ENCODE assay signal across 8 cellular contexts in genomic region chr1:114033219-114033706, GRCh38. TPM values are rescaled to one million over a fixed set of nuclear protein-coding genes. Genes with fewer than 3 reads are reported as not detected.
DNase-seq lines count a peak whose midpoint lies in the region; ATAC-seq, FAIRE-seq and TF ChIP-seq lines count a peak whose summit lies in the region.

No MANE protein-coding gene starts in this region.

- 3% methylated on average over 5 of the region's 5 CpGs for WGBS in A549 (ENCODE audit: missing lambda C conversion rate)

- H3K4me3 ChIP-seq in A549 = no peak overlapping the region
- H3K4me3 ChIP-seq in PC-3 (ENCODE audit: low read length) = peak overlapping the region; percentile 50

- peaks cover 4% of the 10 kb centered on the region for H3K27me3 Mint-ChIP-seq in glutamatergic neuron (ENCODE audit: unreplicated experiment)

- no peak overlapping the region for H3K4me3 Mint-ChIP-seq in glutamatergic neuron (ENCODE audit: unreplicated experiment)

- DNase-seq in A549 (ENCODE audit: low read depth in 1 of 2, low spot score in 1 of 2) (peak; percentile 44 to 46), PC-3 (peak; percentile 88), glutamatergic neuron (peak; percentile 21), dedifferentiated amniotic fluid mesenchymal stem cell (ENCODE audit: extremely low spot score) (no peak), activated gamma-delta T cell treated with Interleukin-2 at 50 U/mL for 16 hours (no peak), Ammon's horn (ENCODE audit: low spot score) (no peak)

- intact Hi-C loops in PC-3 (cut with micrococcal nuclease) = loop anchor here (5.0 kb wide), 2 partner anchors 41 to 59 kb away; no protein-coding TSS in a partner anchor

- no peak for TF ChIP-seq EP300 in A549 (IDR thresholded peaks at IDR 0.05)

- H3K9me3 Mint-ChIP-seq in glutamatergic neuron (ENCODE audit: unreplicated experiment) = peaks cover 1% of the 10 kb centered on the region

- no peaks in the 10 kb centered on the region for H3F3A ChIP-seq in PC-3 (ENCODE audit: low read length, unreplicated experiment)

- ATAC-seq in A549 (peak; percentile 93 to 98), PC-3 (peak; percentile 86), GM18873 (IDR thresholded peaks at IDR 0.05; ENCODE audit: low FRiP score, unreplicated experiment) (no peak)

- TF ChIP-seq RAD21 in A549 (conservative IDR thresholded peaks at IDR 0.05 in 1 of 2, IDR thresholded peaks at IDR 0.05 in 1 of 2) = peak; percentile 29 to 35; a peak in 3 of 5 replicates

- POLR2A ChIA-PET in A549 (lab: Yijun Ruan, JAX) (no interaction called here), PC-3 (lab: Charles Lee; ENCODE audit: unreplicated experiment) (interaction anchor here (0.6 kb wide), 1 partner anchor 124 kb away, joined by 3 read pairs; no protein-coding TSS in a partner anchor)

- CTCF ChIA-PET in A549 (lab: Yijun Ruan, JAX) = interaction anchor here (0.7 to 2.4 kb wide), 9 partner anchors 13 to 1020 kb away, joined by 3 to 8 read pairs (median 3); no protein-coding TSS in a partner anchor
- CTCF ChIA-PET in PC-3 (lab: Charles Lee) = interaction anchor here (0.6 to 1.8 kb wide), 6 partner anchors 15 to 75 kb away, joined by 3 to 8 read pairs (median 3); partner anchors contain the start of gene OLFML3

- H3K36me3 Mint-ChIP-seq in glutamatergic neuron (ENCODE audit: unreplicated experiment) = no peaks in the 10 kb centered on the region

- H3K27me3 ChIP-seq in PC-3 (ENCODE audit: low read length) = no peaks in the 10 kb centered on the region

- BruUV-seq in PC-3 (replicated peaks; lab: Mats Ljungman, UMichigan) = no TSS peak

- H3K27ac Mint-ChIP-seq in glutamatergic neuron (ENCODE audit: unreplicated experiment) = no peak overlapping the region

- no peaks in the 10 kb centered on the region for H3K9me2 ChIP-seq in PC-3 (replicated peaks; ENCODE audit: low read length)

- no peaks in the 10 kb centered on the region for H3K36me3 ChIP-seq in PC-3 (ENCODE audit: low read depth, low read length)

- FAIRE-seq in A549 (lab: Jason Lieb, UNC) = no peak

- no peaks in the 10 kb centered on the region for H4K20me1 ChIP-seq in PC-3 (ENCODE audit: low read length)

- peak overlapping the region; percentile 66 for H3K9ac ChIP-seq in PC-3 (ENCODE audit: low read length)

- H2AFZ ChIP-seq in PC-3 (ENCODE audit: low read length) = peak overlapping the region; percentile 45

- TF ChIP-seq CTCF in A549 (IDR thresholded peaks at IDR 0.05) = peak; percentile 48
- peak; percentile 54 for TF ChIP-seq CTCF in GM12873 (IDR thresholded peaks at IDR 0.05; ENCODE audit: insufficient read depth, low read depth, low read length, missing control alignments)
- peak; percentile 86 for TF ChIP-seq CTCF in PC-3 (conservative IDR thresholded peaks at IDR 0.05; ENCODE audit: low read depth, low read length)
- TF ChIP-seq CTCF in glutamatergic neuron (IDR thresholded peaks at IDR 0.05; ENCODE audit: partially characterized antibody, unreplicated experiment) = peak; percentile 73

- H3K27ac ChIP-seq in A549 = peak overlapping the region in 1 of 2 experiments; percentile 59; a peak in 3 of 6 replicates
- peak overlapping the region; percentile 90 for H3K27ac ChIP-seq in PC-3 (ENCODE audit: low read length)

- H3K4me1 Mint-ChIP-seq in glutamatergic neuron (ENCODE audit: low read depth, unreplicated experiment) = no peaks in the 10 kb centered on the region

- H3K79me2 ChIP-seq in PC-3 (ENCODE audit: low read length) = no peaks in the 10 kb centered on the region

- H3K4me2 ChIP-seq in A549 (peak overlapping the region; percentile 62), PC-3 (ENCODE audit: low read length) (peak overlapping the region; percentile 78)

- H3K9me3 ChIP-seq in A549 (no peaks in the 10 kb centered on the region), PC-3 (ENCODE audit: low read length) (no peaks in the 10 kb centered on the region)

- H3K4me1 ChIP-seq in A549 (peaks cover 19% of the 10 kb centered on the region), PC-3 (ENCODE audit: insufficient read depth, low read length) (peaks cover 38% of the 10 kb centered on the region)

- TF ChIP-seq POLR2A in A549 (IDR thresholded peaks at IDR 0.05; ENCODE audit: low read length) = no peak

TF ChIP-seq in A549, 52 proteins besides CTCF, POLR2A, EP300 and RAD21:
- TF ChIP-seq FOSL2 (IDR thresholded peaks at IDR 0.05) (0 out of 2 replicates have a peak, but pooled peaks have one; percentile 9), FOSL2 (CRISPR knock-in tag; IDR thresholded peaks at IDR 0.05) (no peak), NPAS2 (CRISPR knock-in tag; IDR thresholded peaks at IDR 0.05; ENCODE audit: borderline replicate concordance) (no peak)

RNA-seq across cellular contexts. Expression of gene OLFML3, which starts 54.0 kb away (rescaled TPM):
- 1.2 TPM in 2 replicates for polyA plus RNA-seq in A549 (2011; rRNA removed)
- polyA plus RNA-seq in A549 (2012; cell fraction: cytosol; rRNA removed) = 0.85 and 1.1 TPM in 2 replicates
- polyA plus RNA-seq in A549 (2012; cell fraction: nucleus; rRNA removed) = 1.8 and 1.9 TPM in 2 replicates
- 6.6 to 9.3 TPM (median 8.0 TPM) in 3 replicates for polyA plus RNA-seq in A549 (2017; fragmentation: RNase III; extraction: RNeasy Plus Mini Kit Qiagen cat#74134 plus additional on column Dnase treatment)
- 1.0 TPM in 2 replicates for polyA minus RNA-seq in A549 (2011; rRNA and poly(A)+ RNA removed)
- 7.0 TPM in 2 replicates for total RNA-seq in PC-3 (2014; rRNA removed)
- total RNA-seq in glutamatergic neuron (ENCODE audit: unreplicated experiment) = 2.9 TPM

Comparison
In these comparisons a context has a peak if more than half of its experiments do, and no peak if none do; other contexts are left out.
1. DNase-seq: peak in A549 (2 of 2), PC-3 (single experiment) and glutamatergic neuron (single experiment); none in dedifferentiated amniotic fluid mesenchymal stem cell (single experiment), activated gamma-delta T cell treated with Interleukin-2 at 50 U/mL for 16 hours (single experiment) and Ammon's horn (single experiment).
2. Peak in every context shown above with its lines, with median percentiles within 50 percentile points of each other: CTCF ChIP-seq.